In genomic region chr1:3320246-3321152, GRCh38 we compare ENCODE assay signal across 10 cellular contexts.
DNase-seq lines count a peak whose midpoint lies in the region; ATAC-seq and TF ChIP-seq lines count a peak whose summit lies in the region.
"Had no signal": no experiment of that assay in that cellular context is flagged by ENCODE, and none has a peak within 500 bp of the region (broad histone marks: within the 10 kb centered on the region; RNA-seq: fewer than 3 reads in every experiment).

No MANE protein-coding gene starts in this region.

- H4K91ac ChIP-seq in H9 (ENCODE audit: insufficient read length, low read depth, low read length) = no peak overlapping the region

- H3K9me3 Mint-ChIP-seq in H9 = no peaks in the 10 kb centered on the region
- H3K9me3 Mint-ChIP-seq in effector memory CD8-positive, alpha-beta T cell = peaks cover 4 to 8% of the 10 kb centered on the region in 2 donors

- no peaks in the 10 kb centered on the region for H4K20me1 ChIP-seq in H9 (ENCODE audit: control insufficient read depth, insufficient read depth, insufficient read length)

- H2AFZ ChIP-seq in H9 (ENCODE audit: low read length) = no peak overlapping the region

- WGBS in H9 (ENCODE audit: extremely low coverage, insufficient read length, low lambda C conversion rate) = no CpG with 5 or more reads among the region's 18 CpGs

- H2BK20ac ChIP-seq in H9 (ENCODE audit: low read depth, low read length, poor library complexity, severe bottlenecking) = no peak overlapping the region

- H2BK12ac ChIP-seq in H9 (ENCODE audit: insufficient read length, low read depth, low read length) = no peak overlapping the region

- no peak overlapping the region for H3K27ac Mint-ChIP-seq in H9
- peak overlapping the region in 1 of 2 donors; percentile 28 for H3K27ac Mint-ChIP-seq in effector memory CD8-positive, alpha-beta T cell
- H3K27ac Mint-ChIP-seq: activated naive CD8-positive, alpha-beta T cell treated with anti-CD3 and anti-CD28 coated beads, Interleukin-2, amount 10 ng/mL, durations not matched to agents 7 days and 5 days had no signal

- H3K36me3 ChIP-seq in BE2C = no peaks in the 10 kb centered on the region
- no peaks in the 10 kb centered on the region for H3K36me3 ChIP-seq in left lung

- H3K9ac ChIP-seq in H9 (ENCODE audit: extremely low read depth, insufficient read length, low read length) = no peak overlapping the region

- H2BK120ac ChIP-seq in H9 (ENCODE audit: low read depth, low read length, poor library complexity, severe bottlenecking) = no peak overlapping the region

- no peak overlapping the region for H2BK5ac ChIP-seq in H9 (ENCODE audit: insufficient read length, low read length)

- no peak overlapping the region for H4K8ac ChIP-seq in H9 (replicated peaks; ENCODE audit: insufficient read length, low read depth, low read length)

- no peaks in the 10 kb centered on the region for H3K23me2 ChIP-seq in H9 (ENCODE audit: insufficient read length, low read depth, low read length, poor library complexity, severe bottlenecking)

- no peak overlapping the region for H3K4me2 ChIP-seq in H9 (ENCODE audit: insufficient read depth, insufficient read length, low read length)

- H3K27ac ChIP-seq in H9 (ENCODE audit: insufficient read length, low read depth, low read length) = no peak overlapping the region
- H3K27ac ChIP-seq in left lung = no peak overlapping the region

- H3K79me2 ChIP-seq in H9 (ENCODE audit: insufficient read depth, low read length) = no peaks in the 10 kb centered on the region

- no peak overlapping the region for H3T11ph ChIP-seq in H9 (ENCODE audit: low read length)

- no peak overlapping the region for H3K23ac ChIP-seq in H9 (ENCODE audit: insufficient read length, low read depth, low read length)

- no peaks in the 10 kb centered on the region for H3K4me1 ChIP-seq in BE2C
- H3K4me1 ChIP-seq in H9 (ENCODE audit: insufficient read depth, low read length) = 0 out of 2 replicates have a peak, but pooled peaks cover 2% of the 10 kb centered on the region
- peaks cover 0 to 7% of the 10 kb centered on the region in 2 donors for H3K4me1 ChIP-seq in left lung

- H3K36me3 Mint-ChIP-seq in H9 (ENCODE audit: insufficient read depth in 1 of 3, low read depth in 3 of 3) = no peaks in the 10 kb centered on the region
- no peaks in the 10 kb centered on the region for H3K36me3 Mint-ChIP-seq in effector memory CD8-positive, alpha-beta T cell (ENCODE audit: insufficient read depth)
- H3K36me3 Mint-ChIP-seq: activated naive CD8-positive, alpha-beta T cell treated with anti-CD3 and anti-CD28 coated beads, Interleukin-2, amount 10 ng/mL, durations not matched to agents 7 days and 5 days had no signal

- H3K79me1 ChIP-seq in H9 (ENCODE audit: insufficient read depth, low read depth, low read length, poor library complexity, severe bottlenecking) = no peaks in the 10 kb centered on the region

- H4K5ac ChIP-seq in H9 (ENCODE audit: insufficient read length, low read depth, low read length) = no peak overlapping the region

- H3K4me3 ChIP-seq in BE2C (ENCODE audit: low read depth, low read length) = no peak overlapping the region
- no peak overlapping the region for H3K4me3 ChIP-seq in left lung

- no peak overlapping the region for H3K4ac ChIP-seq in H9 (ENCODE audit: low read depth, low read length)

- DNase-seq in BE2C (peak; percentile 25), H9 (no peak), RPMI8226 (peak; percentile 91), left lung (peak in 1 of 2 donors; percentile 43), NCI-H69 (lab: John Stamatoyannopoulos, UW) (no peak)
- no peak for DNase-seq in activated CD4-positive, CD25-positive, alpha-beta regulatory T cell treated with anti-CD3 and anti-CD28 coated beads, Interleukin-2, amount 50 U/mL, for 72 hours
- no peak for DNase-seq in effector memory CD8-positive, alpha-beta T cell
- DNase-seq: activated naive CD8-positive, alpha-beta T cell treated with anti-CD3 and anti-CD28 coated beads, Interleukin-2, amount 10 ng/mL, durations not matched to agents 7 days and 5 days; CD4-positive, alpha-beta T cell had no signal

- peaks cover 9% of the 10 kb centered on the region for H3K27me3 Mint-ChIP-seq in H9 (ENCODE audit: low read depth)
- H3K27me3 Mint-ChIP-seq in effector memory CD8-positive, alpha-beta T cell = peaks cover 5 to 16% of the 10 kb centered on the region in 2 donors
- H3K27me3 Mint-ChIP-seq: activated naive CD8-positive, alpha-beta T cell treated with anti-CD3 and anti-CD28 coated beads, Interleukin-2, amount 10 ng/mL, durations not matched to agents 7 days and 5 days; CD4-positive, alpha-beta T cell had no signal

- H3K4me1 Mint-ChIP-seq in H9 = peaks cover 10 to 17% of the 10 kb centered on the region in 2 experiments
- peaks cover 5 to 16% of the 10 kb centered on the region in 2 donors for H3K4me1 Mint-ChIP-seq in effector memory CD8-positive, alpha-beta T cell (ENCODE audit: low read depth in 2 of 2)
- H3K4me1 Mint-ChIP-seq: activated naive CD8-positive, alpha-beta T cell treated with anti-CD3 and anti-CD28 coated beads, Interleukin-2, amount 10 ng/mL, durations not matched to agents 7 days and 5 days had no signal

- no peak overlapping the region for H2BK15ac ChIP-seq in H9 (ENCODE audit: low read depth, low read length)

- H3K56ac ChIP-seq in H9 (ENCODE audit: insufficient read length, low read depth, low read length) = no peak overlapping the region

- intact Hi-C loops in left lung (cut with DNase I) = no loop called here

- H3K4me3 Mint-ChIP-seq in H9 = no peak overlapping the region
- no peak overlapping the region for H3K4me3 Mint-ChIP-seq in effector memory CD8-positive, alpha-beta T cell
- H3K4me3 Mint-ChIP-seq: activated naive CD8-positive, alpha-beta T cell treated with anti-CD3 and anti-CD28 coated beads, Interleukin-2, amount 10 ng/mL, durations not matched to agents 7 days and 5 days; CD4-positive, alpha-beta T cell had no signal

- no peak overlapping the region for H3K18ac ChIP-seq in H9 (ENCODE audit: insufficient read length, low read depth, low read length)

- ATAC-seq in left lung = peak; percentile 21
- ATAC-seq in GM19324 (IDR thresholded peaks at IDR 0.05; ENCODE audit: low FRiP score, unreplicated experiment) = no peak
- ATAC-seq in effector memory CD8-positive, alpha-beta T cell (replicated peaks) = no peak

- no peak overlapping the region for H3K14ac ChIP-seq in H9 (ENCODE audit: insufficient read depth, low read length)

- no peaks in the 10 kb centered on the region for H3K27me3 ChIP-seq in BE2C
- no peaks in the 10 kb centered on the region for H3K27me3 ChIP-seq in H9 (ENCODE audit: insufficient read depth, low read length)
- peaks cover 0 to 34% of the 10 kb centered on the region in 2 donors for H3K27me3 ChIP-seq in left lung

- H2AK5ac ChIP-seq in H9 (ENCODE audit: insufficient read length, low read length) = no peak overlapping the region

- H3K9me3 ChIP-seq in BE2C (no peaks in the 10 kb centered on the region), H9 (ENCODE audit: control insufficient read depth, low read depth, low read length) (no peaks in the 10 kb centered on the region), left lung (peaks cover 0 to 2% of the 10 kb centered on the region in 2 donors)

- no peak for TF ChIP-seq CTCF in BE2C (IDR thresholded peaks at IDR 0.05; ENCODE audit: low read depth, low read length)
- TF ChIP-seq CTCF in H9 (conservative IDR thresholded peaks at IDR 0.05) = peak; percentile 24; the same call in 1 of the 3 replicates
- TF ChIP-seq CTCF in left lung (IDR thresholded peaks at IDR 0.05) = no peak

Comparison
In these comparisons a context has a peak if more than half of its experiments do, and no peak if none do; other contexts are left out.
1. DNase-seq: peak in BE2C (single experiment) and RPMI8226 (single experiment); none in H9 (single experiment), activated CD4-positive, CD25-positive, alpha-beta regulatory T cell treated with anti-CD3 and anti-CD28 coated beads, Interleukin-2, amount 50 U/mL, for 72 hours (single experiment), effector memory CD8-positive, alpha-beta T cell (0 of 3) and NCI-H69 (single experiment).